25 cellular contexts compared by ENCODE assay signal in genomic region chr5:114977979-114978573, GRCh38.
DNase-seq lines count a peak whose midpoint lies in the region; ATAC-seq and TF ChIP-seq lines count a peak whose summit lies in the region.
"Had no signal": no experiment of that assay in that cellular context is flagged by ENCODE, and none has a peak within 500 bp of the region (broad histone marks: within the 10 kb centered on the region; RNA-seq: fewer than 3 reads in every experiment).

No MANE protein-coding gene starts in this region.

- DNase-seq in GM12865 (ENCODE audit: low read depth) (peak; percentile 37), H4 (ENCODE audit: low spot score) (no peak)
- DNase-seq: activated CD4-positive, alpha-beta memory T cell treated with anti-CD3 and anti-CD28 coated beads, Interleukin-2, amount 10 ng/mL, durations not matched to agents 7 days and 5 days; activated naive CD4-positive, alpha-beta T cell treated with anti-CD3 and anti-CD28 coated beads, Interleukin-2, amount 10 ng/mL, durations not matched to agents 7 days and 5 days; activated T-cell treated with anti-CD3 and anti-CD28 coated beads, Interleukin-2, amount 50 U/mL, for 48 hours; anterior cingulate cortex; dermis blood vessel endothelial cell; DMS79; heart left ventricle; Karpas-422; left ventricle myocardium inferior; NCI-H187 treated with DMSO at 0.1 percent for 48 hours; NCI-H226; PC-9; stimulated activated CD4-positive, alpha-beta T cell treated with anti-CD3 and anti-CD28 coated beads, Interleukin-15, amount 100 ng/mL, for 24 hours; T-helper 2 cell; WERI-Rb-1 had no signal

- ATAC-seq in GM21360 (IDR thresholded peaks at IDR 0.05; ENCODE audit: unreplicated experiment) = peak; percentile 86
- peak; percentile 47 for ATAC-seq in HG02642 (IDR thresholded peaks at IDR 0.05; ENCODE audit: poor library complexity, unreplicated experiment)
- peak; percentile 89 for ATAC-seq in HG03432 (IDR thresholded peaks at IDR 0.05; ENCODE audit: unreplicated experiment)
- ATAC-seq in HG03045 (IDR thresholded peaks at IDR 0.05; ENCODE audit: unreplicated experiment) = no peak
- no peak for ATAC-seq in GM21737 (IDR thresholded peaks at IDR 0.05; ENCODE audit: unreplicated experiment)
- no peak for ATAC-seq in SK-N-SH treated with all-trans-retinoic acid at 6 μM for 48 hours
- ATAC-seq: heart left ventricle, sciatic nerve had no signal

- H3K4me3 ChIP-seq in GM12865 (ENCODE audit: low read depth, low read length) = no peak overlapping the region
- H3K4me3 ChIP-seq: heart left ventricle, left ventricle myocardium inferior, PC-9, SJSA1 had no signal

- TF ChIP-seq CTCF in GM12865 (IDR thresholded peaks at IDR 0.05; ENCODE audit: insufficient read depth, low read depth, low read length, missing control alignments) = no peak

TF ChIP-seq in SK-N-SH treated with all-trans-retinoic acid at 6 μM for 48 hours, 23 proteins besides CTCF, POLR2A, EP300 and RAD21:
- TF ChIP-seq ZNF70 (CRISPR knock-in tag; IDR thresholded peaks at IDR 0.05) = no peak
- TF ChIP-seq ESRRG (CRISPR knock-in tag; IDR thresholded peaks at IDR 0.05) = no peak
- TF ChIP-seq ISL1 (CRISPR knock-in tag; IDR thresholded peaks at IDR 0.05) = no peak
- no peak for TF ChIP-seq BACH2 (CRISPR knock-in tag; IDR thresholded peaks at IDR 0.05; ENCODE audit: borderline replicate concordance)
- no peak for TF ChIP-seq OSR1 (CRISPR knock-in tag; IDR thresholded peaks at IDR 0.05)
- TF ChIP-seq ZNF8 (CRISPR knock-in tag; IDR thresholded peaks at IDR 0.05) = no peak
- no peak for TF ChIP-seq PPARA (CRISPR knock-in tag; IDR thresholded peaks at IDR 0.05; ENCODE audit: borderline replicate concordance)
- no peak for TF ChIP-seq GLIS3 (CRISPR knock-in tag; IDR thresholded peaks at IDR 0.05)
- TF ChIP-seq RARB (CRISPR knock-in tag; IDR thresholded peaks at IDR 0.05) = no peak
- no peak for TF ChIP-seq CSDC2 (CRISPR knock-in tag; IDR thresholded peaks at IDR 0.05)
- TF ChIP-seq TOX (CRISPR knock-in tag; IDR thresholded peaks at IDR 0.05; ENCODE audit: borderline replicate concordance) = no peak
- no peak for TF ChIP-seq ZFP3 (CRISPR knock-in tag; IDR thresholded peaks at IDR 0.05)
- no peak for TF ChIP-seq TSHZ2 (CRISPR knock-in tag; IDR thresholded peaks at IDR 0.05)
- TF ChIP-seq ARNTL (CRISPR knock-in tag; IDR thresholded peaks at IDR 0.05; ENCODE audit: borderline replicate concordance, low read depth) = no peak
- no peak for TF ChIP-seq ZC3H10 (CRISPR knock-in tag; IDR thresholded peaks at IDR 0.05)
- TF ChIP-seq ZNF565 (CRISPR knock-in tag; conservative IDR thresholded peaks at IDR 0.05; ENCODE audit: low read depth) = no peak
- no peak for TF ChIP-seq ZFP30 (CRISPR knock-in tag; IDR thresholded peaks at IDR 0.05)
- no peak for TF ChIP-seq SNAI2 (CRISPR knock-in tag; IDR thresholded peaks at IDR 0.05)

Comparison
In these comparisons a context has a peak if more than half of its experiments do, and no peak if none do; other contexts are left out.
1. ATAC-seq: peak in GM21360 (single experiment), HG02642 (single experiment) and HG03432 (single experiment); none in HG03045 (single experiment), GM21737 (single experiment) and SK-N-SH treated with all-trans-retinoic acid at 6 μM for 48 hours (single experiment).